In the genomic region with DNA sequence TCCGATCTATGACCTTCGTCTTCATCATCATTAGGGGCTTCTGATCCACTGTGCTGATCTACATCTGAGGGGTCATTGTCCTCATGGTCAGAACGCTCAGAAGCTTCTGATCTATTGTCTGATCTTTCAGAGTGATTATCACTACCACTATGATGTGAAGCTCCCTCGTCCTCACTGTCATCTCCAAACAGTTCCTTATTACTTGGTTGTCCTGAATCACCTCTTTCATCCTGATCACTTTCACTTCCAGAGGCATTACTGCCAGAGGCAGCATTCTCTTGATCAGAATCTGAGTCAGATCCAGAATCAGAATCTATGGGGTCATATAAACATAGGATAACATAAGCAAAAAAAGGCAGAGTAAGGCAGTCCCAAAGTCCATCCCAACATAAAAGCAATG, we compare ENCODE assay signal across 19 cellular contexts.
"Had no signal": no experiment of that assay in that cellular context is flagged by ENCODE, and none has a peak within 500 bp of the region (broad histone marks: within the 10 kb centered on the region; RNA-seq: fewer than 3 reads in every experiment).

No MANE protein-coding gene starts in this region.

- H3K27me3 Mint-ChIP-seq: naive thymus-derived CD4-positive, alpha-beta T cell had no signal

- H3K9me3 ChIP-seq: ovary had no signal

- H3K27ac ChIP-seq: coronary artery, heart left ventricle, ovary, right atrium auricular region, sigmoid colon, skin epidermis, stomach, thoracic aorta, transverse colon had no signal

- H3K4me3 ChIP-seq: coronary artery, heart left ventricle, ovary, right atrium auricular region, sigmoid colon, skin epidermis, stomach, thoracic aorta, transverse colon had no signal

- ATAC-seq: heart left ventricle; left colon; naive thymus-derived CD4-positive, alpha-beta T cell had no signal

- H3K36me3 ChIP-seq: ovary, thoracic aorta had no signal

- DNase-seq: effector CD4-positive, alpha-beta T cell; heart left ventricle; hippocampal formation; left colon; mesendoderm; naive thymus-derived CD4-positive, alpha-beta T cell; ovary; sigmoid colon; stimulated activated CD4-positive, alpha-beta T cell treated with anti-CD3 and anti-CD28 coated beads, Interleukin-2, amount 100 ng/mL, for 24 hours; stimulated activated CD4-positive, alpha-beta T cell treated with anti-CD3 and anti-CD28 coated beads, Interleukin-4, amount 100 ng/mL, for 4 hours; stimulated activated naive CD4-positive, alpha-beta T cell; stomach; substantia nigra; transverse colon had no signal

- FAIRE-seq: frontal cortex had no signal

- H3K27me3 ChIP-seq: heart left ventricle, ovary, right atrium auricular region, sigmoid colon, stomach, transverse colon had no signal
